21 cellular contexts compared by ENCODE assay signal in genomic region chrX:154532690-154533089, GRCh38.
"Had no signal": no experiment of that assay in that cellular context is flagged by ENCODE, and none has a peak within 500 bp of the region (broad histone marks: within the 10 kb centered on the region; RNA-seq: fewer than 3 reads in every experiment).

No MANE protein-coding gene starts in this region.

- H3K27ac ChIP-seq: KMS-11, RWPE1 had no signal

- ATAC-seq: HepG2, Panc1, SK-N-SH treated with all-trans-retinoic acid at 6 μM for 48 hours had no signal

- H3K9ac ChIP-seq: KMS-11 had no signal

- FAIRE-seq: HepG2 had no signal

- H3K4me2 ChIP-seq: KMS-11 had no signal

- DNase-seq: IMR-90, Kasumi-1, MM.1S, NCI-H1092 treated with DMSO at 0.1 percent for 48 hours, NCI-H1436, NCI-H187, NCI-H2029, NCI-H2081 treated with DMSO at 0.1 percent for 48 hours, NCI-H2171, NCI-H226, NCI-H446, NCI-H510A, NCI-H524 treated with DMSO at 0.1 percent for 48 hours, NCI-H69, NCI-H774, SHP77 had no signal
